In genomic region chr15:40343512-40343911, GRCh38 we compare ENCODE assay signal across 11 cellular contexts. TPM values are rescaled to one million over a fixed set of nuclear protein-coding genes. Genes with fewer than 3 reads are reported as not detected.
A peak's percentile ranks its signal among the peaks of the same experiment; 100 is the strongest.
DNase-seq lines count a peak whose midpoint lies in the region; ATAC-seq and TF ChIP-seq lines count a peak whose summit lies in the region.
"Had no signal": no experiment of that assay in that cellular context is flagged by ENCODE, and none has a peak within 500 bp of the region (broad histone marks: within the 10 kb centered on the region; RNA-seq: fewer than 3 reads in every experiment).

No MANE protein-coding gene starts in this region.

- H3K27me3 ChIP-seq in adipocyte (replicated peaks; ENCODE audit: control insufficient read depth, insufficient read depth, low read length) (no peaks in the 10 kb centered on the region), left ventricle myocardium inferior (ENCODE audit: low read depth) (no peaks in the 10 kb centered on the region)

- peak overlapping the region; percentile 99 for H3K27ac ChIP-seq in left ventricle myocardium inferior (replicated peaks)

- no peaks in the 10 kb centered on the region for H3K36me3 ChIP-seq in adipocyte (ENCODE audit: control insufficient read depth, insufficient read depth, low read length, severe bottlenecking)
- no peaks in the 10 kb centered on the region for H3K36me3 ChIP-seq in left ventricle myocardium inferior

- intact Hi-C loops in left ventricle myocardium inferior (cut with micrococcal nuclease): loop anchor here (10.0 kb wide), 1 partner anchor 81 kb away; no protein-coding TSS in a partner anchor
- intact Hi-C loops in sciatic nerve (cut with DNase I): no loop called here

- TF ChIP-seq POLR2A in GM18505 (IDR thresholded peaks at IDR 0.05; ENCODE audit: borderline replicate concordance, extremely low read depth, insufficient read depth, insufficient read length): no peak

- no peak for ATAC-seq in sciatic nerve
- ATAC-seq in GM18505 (IDR thresholded peaks at IDR 0.05; ENCODE audit: unreplicated experiment): no peak

- H3K4me1 ChIP-seq in adipocyte (ENCODE audit: control insufficient read depth, insufficient read depth, low read length) (peaks cover 48% of the 10 kb centered on the region), left ventricle myocardium inferior (peaks cover 72% of the 10 kb centered on the region)

- DNase-seq in HCEC 1CT (peak; percentile 95), adipocyte (ENCODE audit: low read depth) (peak; percentile 92), left ventricle myocardium inferior (no peak), stromal cell of bone marrow (ENCODE audit: low read depth) (peak; percentile 63), sciatic nerve (ENCODE audit: low spot score) (no peak), amygdala (lab: John Stamatoyannopoulos, UW) (no peak)
- DNase-seq in activated CD4-positive, alpha-beta T cell treated with anti-CD3 and anti-CD28 coated beads for 1 hour: no peak
- DNase-seq: activated CD4-positive, alpha-beta T cell treated with anti-CD3 and anti-CD28 coated beads, Interleukin-2, amount 50 U/mL, for 4 hours; NCI-H2081 had no signal

- peak overlapping the region; percentile 20 for H3K9ac ChIP-seq in adipocyte (ENCODE audit: low read length)

- H3K4me3 ChIP-seq in adipocyte (ENCODE audit: low read length) (no peak overlapping the region), left ventricle myocardium inferior (no peak overlapping the region)

- TF ChIP-seq CTCF in left ventricle myocardium inferior (IDR thresholded peaks at IDR 0.05; ENCODE audit: borderline replicate concordance): no peak

- no peaks in the 10 kb centered on the region for H3K9me3 ChIP-seq in adipocyte (ENCODE audit: control insufficient read depth, low read length)
- H3K9me3 ChIP-seq in left ventricle myocardium inferior (replicated peaks): no peaks in the 10 kb centered on the region

RNA-seq across cellular contexts. Expression of gene CCDC9B, which starts 2.8 kb away (rescaled TPM):
- total RNA-seq in left ventricle myocardium inferior (155 TPM), sciatic nerve (37.8 TPM)

RNA-seq across cellular contexts. Expression of gene PHGR1, which starts 7.3 kb away (rescaled TPM):
- not detected for total RNA-seq in left ventricle myocardium inferior
- not detected for total RNA-seq in sciatic nerve
- total RNA-seq: epithelial cell of proximal tubule had no signal

RNA-seq across cellular contexts. Expression of gene DISP2, which starts 14.5 kb away (rescaled TPM):
- total RNA-seq in left ventricle myocardium inferior (3.0 TPM), sciatic nerve (2.1 TPM)

RNA-seq across cellular contexts. Expression of gene INAFM2, which starts 20.0 kb away (rescaled TPM):
- total RNA-seq in left ventricle myocardium inferior (52.7 TPM), sciatic nerve (25.5 TPM)

RNA-seq across cellular contexts. Expression of gene PLCB2, which starts 35.8 kb away (rescaled TPM):
- total RNA-seq in left ventricle myocardium inferior (8.5 TPM), sciatic nerve (43.4 TPM)

Comparison
In these comparisons a context has a peak if more than half of its experiments do, and no peak if none do; other contexts are left out.
1. DNase-seq: peak in HCEC 1CT (single experiment), adipocyte (single experiment) and stromal cell of bone marrow (single experiment); none in left ventricle myocardium inferior (single experiment), sciatic nerve (single experiment), amygdala (0 of 56) and activated CD4-positive, alpha-beta T cell treated with anti-CD3 and anti-CD28 coated beads for 1 hour (single experiment).